ENCODE assay signal across 3 cellular contexts in the genomic region with DNA sequence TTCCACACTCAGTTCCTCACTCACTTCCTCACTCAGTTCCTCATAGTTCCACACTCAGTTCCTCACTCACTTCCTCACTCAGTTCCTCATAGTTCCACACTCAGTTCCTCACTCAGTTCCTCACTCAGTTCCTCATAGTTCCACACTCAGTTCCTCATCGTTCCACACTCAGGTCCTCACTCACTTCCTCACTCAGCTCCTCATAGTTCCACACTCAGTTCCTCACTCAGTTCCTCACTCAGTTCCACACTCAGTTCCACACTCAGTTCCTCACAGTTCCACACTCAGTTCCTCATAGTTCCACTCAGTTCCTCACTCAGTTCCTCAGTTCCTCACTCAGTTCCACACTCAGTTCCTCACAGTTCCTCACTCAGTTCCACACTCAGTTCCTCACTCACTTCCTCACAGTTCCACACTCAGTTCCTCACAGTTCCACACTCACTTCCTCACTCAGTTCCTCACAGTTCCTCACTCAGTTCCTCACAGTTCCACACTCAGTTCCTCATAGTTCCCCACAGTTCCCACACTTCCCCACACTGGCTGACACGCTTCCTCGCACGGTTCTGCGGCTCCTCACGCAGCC. TPM values are rescaled to one million over a fixed set of nuclear protein-coding genes. Genes with fewer than 3 reads are reported as not detected.
"Had no signal": no experiment of that assay in that cellular context is flagged by ENCODE, and none has a peak within 500 bp of the region (broad histone marks: within the 10 kb centered on the region; RNA-seq: fewer than 3 reads in every experiment).

No MANE protein-coding gene starts in this region.

RNA-seq across cellular contexts. Expression of a gene that starts 40.7 kb away (rescaled TPM):
- total RNA-seq: MCF 10A, OCI-LY7, PC-9 had no signal
